Comparison of ENCODE assay signal across 9 cellular contexts in the genomic region with DNA sequence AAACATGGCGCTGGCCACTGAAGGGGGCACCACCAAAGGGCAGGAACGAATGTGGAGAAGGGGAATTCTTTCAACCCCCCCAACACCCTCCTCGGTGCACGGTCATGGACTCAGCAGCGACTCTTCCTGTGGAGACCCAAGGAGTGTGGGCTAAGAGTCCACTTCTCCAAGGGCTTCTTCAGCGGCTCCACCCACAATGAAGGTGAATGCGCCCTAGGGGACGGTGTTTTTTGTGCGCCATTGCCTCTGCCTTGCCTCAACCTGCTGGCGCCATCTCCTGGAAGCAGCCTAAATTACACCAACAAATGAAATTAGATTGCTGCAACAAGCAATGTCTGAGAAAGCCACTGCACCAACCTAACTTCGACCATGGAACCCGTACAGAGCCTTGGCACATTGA.
DNase-seq lines count a peak whose midpoint lies in the region; ATAC-seq, FAIRE-seq and TF ChIP-seq lines count a peak whose summit lies in the region.
"Had no signal": no experiment of that assay in that cellular context is flagged by ENCODE, and none has a peak within 500 bp of the region (broad histone marks: within the 10 kb centered on the region; RNA-seq: fewer than 3 reads in every experiment).

No MANE protein-coding gene starts in this region.

- no peak overlapping the region for H3K27ac ChIP-seq in colonic mucosa

- DNase-seq in AG20443 (ENCODE audit: low spot score) = peak; percentile 7
- DNase-seq in GM12892 (ENCODE audit: insufficient read length) = peak; percentile 1
- DNase-seq in NCI-H69 (lab: John Stamatoyannopoulos, UW) = peak; percentile 47
- peak; percentile 0 to 14 for DNase-seq in erythroblast (lab: John Stamatoyannopoulos, UW)
- DNase-seq in A172 (ENCODE audit: low spot score) = no peak
- no peak for DNase-seq in MV-4-11 (lab: John Stamatoyannopoulos, UW)
- no peak for DNase-seq in colonic mucosa
- DNase-seq: activated T-cell treated with anti-CD3 and anti-CD28 coated beads, Interleukin-2, amount 50 U/mL, for 24 hours had no signal

- no peaks in the 10 kb centered on the region for H3K9me3 ChIP-seq in colonic mucosa

- H3K36me3 ChIP-seq in colonic mucosa = no peaks in the 10 kb centered on the region

- no peak overlapping the region for H3K4me3 ChIP-seq in colonic mucosa

- H3K9ac ChIP-seq in colonic mucosa (ENCODE audit: low read depth in 2 of 2, low read length in 2 of 2) = no peak overlapping the region

- no peak for TF ChIP-seq POLR2A in GM12892 (IDR thresholded peaks at IDR 0.05; ENCODE audit: low read depth, low read length)
- no peak for TF ChIP-seq POLR2A in erythroblast (IDR thresholded peaks at IDR 0.05; ENCODE audit: low read length)

- ATAC-seq in HG02623 (IDR thresholded peaks at IDR 0.05; ENCODE audit: unreplicated experiment) = no peak

- FAIRE-seq in GM12892 (lab: Jason Lieb, UNC) = no peak

- no peaks in the 10 kb centered on the region for H3K4me1 ChIP-seq in colonic mucosa

- TF ChIP-seq CTCF in colonic mucosa (IDR thresholded peaks at IDR 0.05) = no peak

- no peaks in the 10 kb centered on the region for H3K27me3 ChIP-seq in colonic mucosa

- intact Hi-C loops in colonic mucosa (cut with DNase I) = no loop called here

Comparison
In these comparisons a context has a peak if more than half of its experiments do, and no peak if none do; other contexts are left out.
1. DNase-seq: peak in AG20443 (single experiment), GM12892 (single experiment), NCI-H69 (single experiment) and erythroblast (2 of 2); none in A172 (single experiment), MV-4-11 (single experiment) and colonic mucosa (single experiment).